In the genomic region with DNA sequence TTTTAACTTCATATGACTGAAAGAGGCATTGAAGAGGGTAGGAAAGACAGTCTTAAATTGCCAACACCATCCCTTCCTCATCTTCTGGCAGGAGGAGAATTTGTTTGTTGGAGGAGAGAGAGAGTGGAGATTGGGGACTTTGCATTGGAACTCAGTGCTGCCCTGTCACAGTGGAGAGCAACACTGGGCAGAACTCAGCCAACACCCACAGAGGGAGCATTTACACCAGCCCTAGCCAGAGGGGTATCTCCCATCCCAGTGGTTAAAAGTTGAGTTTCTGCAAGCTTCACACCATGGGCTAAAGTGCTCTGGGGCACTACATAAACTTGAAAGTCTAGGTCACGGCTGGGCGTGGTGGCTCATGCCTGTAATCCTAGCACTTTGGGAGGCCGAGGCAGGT, we compare ENCODE assay signal across 24 cellular contexts.
"Had no signal": no experiment of that assay in that cellular context is flagged by ENCODE, and none has a peak within 500 bp of the region (broad histone marks: within the 10 kb centered on the region; RNA-seq: fewer than 3 reads in every experiment).

No MANE protein-coding gene starts in this region.

- H3K27me3 ChIP-seq: gastrocnemius medialis, right lobe of liver, testis, tibial nerve had no signal

- FAIRE-seq: endometrium, keratinocyte had no signal

- DNase-seq: cortex of kidney; effector memory CD4-positive, alpha-beta T cell; gastrocnemius medialis; left cardiac atrium; left ventricle myocardium superior; mesenchymal stem cell; midbrain; naive thymus-derived CD4-positive, alpha-beta T cell; nephron progenitor cell; psoas muscle; retina; right lobe of liver; spleen; stimulated activated CD4-positive, alpha-beta T cell treated with anti-CD3 and anti-CD28 coated beads, Interleukin-15, amount 100 ng/mL, for 24 hours; stimulated activated CD4-positive, alpha-beta T cell treated with anti-CD3 and anti-CD28 coated beads, Interleukin-2, amount 100 ng/mL, for 24 hours; stimulated activated CD4-positive, alpha-beta T cell treated with anti-CD3 and anti-CD28 coated beads, Interleukin-4, amount 100 ng/mL, for 4 hours; stimulated activated naive B cell treated with anti-CD40 and anti-IgM and Interleukin-4, amounts not matched to agents 10 μg/mL and 1 μg/mL and 100 μg/mL, for 72 hours; stimulated activated naive CD8-positive, alpha-beta T cell treated with anti-CD3 and anti-CD28 coated beads, Interleukin-15, amount 100 ng/mL, for 72 hours; testis had no signal

- H3K36me3 ChIP-seq: gastrocnemius medialis, right lobe of liver, spleen, tibial nerve had no signal

- H3K9me3 ChIP-seq: gastrocnemius medialis, psoas muscle, right lobe of liver, testis, tibial nerve had no signal

- ATAC-seq: esophagus mucosa; gastrocnemius medialis; left cardiac atrium; left ventricle myocardium superior; naive thymus-derived CD4-positive, alpha-beta T cell; psoas muscle; stimulated activated naive B cell treated with anti-CD40 and anti-IgM and Interleukin-4, amounts not matched to agents 10 μg/mL and 1 μg/mL and 100 μg/mL, for 72 hours had no signal

- H3K4me1 ChIP-seq: gastrocnemius medialis, psoas muscle, spleen, testis had no signal

- H3K27ac ChIP-seq: gastrocnemius medialis, psoas muscle, spleen, testis, tibial nerve had no signal

- H3K4me3 ChIP-seq: gastrocnemius medialis, lung, psoas muscle, right lobe of liver, spleen, testis, tibial nerve had no signal
